Comparison of ENCODE assay signal across 9 cellular contexts in the genomic region with DNA sequence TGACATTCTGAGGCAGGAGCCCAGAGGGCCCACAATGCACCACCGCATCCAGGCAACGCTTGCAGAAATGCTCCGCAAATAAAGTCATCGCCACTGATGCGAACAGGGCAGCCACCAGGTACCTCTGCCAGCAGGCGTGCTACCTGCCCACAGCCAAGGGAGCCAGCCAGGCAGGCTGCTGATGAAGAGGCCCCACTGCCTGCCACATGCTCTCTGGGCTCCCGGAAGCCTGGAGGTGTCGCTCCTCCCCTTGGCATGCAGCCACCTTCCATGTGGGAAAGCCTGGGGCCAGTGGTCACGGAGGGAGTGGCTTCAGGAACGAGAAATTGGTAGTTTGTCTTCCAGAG. TPM values are rescaled to one million over a fixed set of nuclear protein-coding genes. Genes with fewer than 3 reads are reported as not detected.
DNase-seq lines count a peak whose midpoint lies in the region; ATAC-seq, FAIRE-seq and TF ChIP-seq lines count a peak whose summit lies in the region.
"Had no signal": no experiment of that assay in that cellular context is flagged by ENCODE, and none has a peak within 500 bp of the region (broad histone marks: within the 10 kb centered on the region; RNA-seq: fewer than 3 reads in every experiment).

No MANE protein-coding gene starts in this region.

- H3K9ac ChIP-seq in GM12878 (ENCODE audit: control insufficient read depth, insufficient read depth, low read length) (no peak overlapping the region), neuronal stem cell (ENCODE audit: low read depth, low read length, poor library complexity) (peak overlapping the region; percentile 60)

- no peak overlapping the region for H3K4ac ChIP-seq in neuronal stem cell (ENCODE audit: low read length)

- H3K27me3 ChIP-seq in GM12878 (replicated peaks in 1 of 2; ENCODE audit: control insufficient read depth in 2 of 2, insufficient read depth in 2 of 2, low read length in 1 of 2) (no peaks in the 10 kb centered on the region), neuronal stem cell (ENCODE audit: control insufficient read depth in 3 of 3, insufficient read depth in 3 of 3, low read depth in 1 of 3, low read length in 3 of 3) (peaks cover 2 to 41% (median 5%) of the 10 kb centered on the region in 3 experiments)

- H3K23ac ChIP-seq in neuronal stem cell (ENCODE audit: low read depth, low read length, poor library complexity), result no peak overlapping the region

- H3K18ac ChIP-seq in neuronal stem cell (ENCODE audit: low read length), result peak overlapping the region; percentile 38

- H2BK120ac ChIP-seq in neuronal stem cell (ENCODE audit: low read depth, low read length), result no peak overlapping the region

- no peaks in the 10 kb centered on the region for H3K27me3 Mint-ChIP-seq in activated T-cell treated with anti-CD3 and anti-CD28 coated beads, Interleukin-2, amount 50 U/mL, for 4 hours (ENCODE audit: low read depth)

- SMC1A ChIA-PET in GM12878 (lab: Charles Lee; ENCODE audit: uncharacterized antibody, unreplicated experiment), result no interaction called here

- FAIRE-seq in GM12878 (lab: Jason Lieb, UNC), result no peak

- POLR2A ChIA-PET in GM12878 (lab: Charles Lee), result interaction anchor here (0.8 kb wide), 1 partner anchor 13 kb away, joined by 3 read pairs; no protein-coding TSS in a partner anchor

- no peak overlapping the region for H2BK12ac ChIP-seq in neuronal stem cell (ENCODE audit: low read length)

- no peak overlapping the region for H2AFZ ChIP-seq in GM12878 (ENCODE audit: control insufficient read depth, low read depth, low read length)
- no peak overlapping the region for H2AFZ ChIP-seq in neuronal stem cell (ENCODE audit: low read length)

- in situ Hi-C loops in GM12878 (cut with MboI), result no loop called here

- H3K4me1 Mint-ChIP-seq in activated T-cell treated with anti-CD3 and anti-CD28 coated beads, Interleukin-2, amount 50 U/mL, for 4 hours (ENCODE audit: low read depth), result peaks cover 4% of the 10 kb centered on the region

- TF ChIP-seq POLR2A in GM18526 (IDR thresholded peaks at IDR 0.05; ENCODE audit: extremely low read depth, insufficient read length) (peak; percentile 29), GM12878 (IDR thresholded peaks at IDR 0.05; ENCODE audit: low read depth, low read length) (peak; percentile 19), erythroblast (IDR thresholded peaks at IDR 0.05; ENCODE audit: low read length) (no peak)

- peak overlapping the region; percentile 21 for H2BK15ac ChIP-seq in neuronal stem cell (ENCODE audit: low read length)

- WGBS in GM12878 (ENCODE audit: insufficient coverage, insufficient replicate concordance, low lambda C conversion rate, missing lambda C conversion rate), result 90% methylated on average over 10 of the region's 10 CpGs
- WGBS in neuronal stem cell (ENCODE audit: extremely low coverage in 2 of 2, insufficient read length in 2 of 2, insufficient replicate concordance in 1 of 2), 2 donors, result no CpG with 5 or more reads among the region's 10 CpGs

- H3K4me3 ChIP-seq in GM12878 (no peak overlapping the region), neuronal stem cell (ENCODE audit: low read length in 2 of 2) (no peak overlapping the region)

- RAD21 ChIA-PET in GM12878 (lab: Charles Lee; ENCODE audit: unreplicated experiment), result no interaction called here

- CTCF ChIA-PET in GM12878 (lab: Yijun Ruan, JAX), result interaction anchor here (0.5 kb wide), 1 partner anchor 10 kb away, joined by 3 read pairs; no protein-coding TSS in a partner anchor

- H3K14ac ChIP-seq in neuronal stem cell (ENCODE audit: low read length), result no peak overlapping the region

- intact Hi-C loops in GM12878 (cut with micrococcal nuclease; ENCODE audit: unreplicated experiment), result no loop called here

- H3K79me2 ChIP-seq in GM12878 (ENCODE audit: control insufficient read depth, insufficient read depth, low read length), result peaks cover 4% of the 10 kb centered on the region

- no peak for TF ChIP-seq CTCF in GM12878 (IDR thresholded peaks at IDR 0.05 in 2 of 3, conservative IDR thresholded peaks at IDR 0.05 in 1 of 3; ENCODE audit: control insufficient read depth in 2 of 3, extremely low read depth in 1 of 3, insufficient read depth in 1 of 3, low read depth in 3 of 3, low read length in 3 of 3)

- H2AK5ac ChIP-seq in neuronal stem cell (ENCODE audit: low read depth, low read length), result no peak overlapping the region

- H3K9me3 ChIP-seq in GM12878 (replicated peaks; ENCODE audit: control insufficient read depth, insufficient read depth, low read length) (no peaks in the 10 kb centered on the region), neuronal stem cell (replicated peaks in 1 of 2; ENCODE audit: control insufficient read depth in 2 of 2, insufficient read depth in 1 of 2, low read depth in 1 of 2, low read length in 2 of 2) (peaks cover 0 to 2% of the 10 kb centered on the region in 2 donors)

- ATAC-seq in GM12878, result no peak
- ATAC-seq in activated T-cell treated with anti-CD3 and anti-CD28 coated beads, Interleukin-2, amount 50 U/mL, for 4 hours, result no peak
- no peak for ATAC-seq in GM21528 (IDR thresholded peaks at IDR 0.05; ENCODE audit: low FRiP score, unreplicated experiment)

- peaks cover 3% of the 10 kb centered on the region for H3K79me1 ChIP-seq in neuronal stem cell (ENCODE audit: low read depth, low read length)

- peaks cover 37 to 41% of the 10 kb centered on the region in 2 experiments for H3K36me3 ChIP-seq in GM12878 (ENCODE audit: control insufficient read depth in 2 of 2, insufficient read depth in 2 of 2, low read length in 1 of 2)
- H3K36me3 ChIP-seq in neuronal stem cell (replicated peaks in 1 of 2; ENCODE audit: control insufficient read depth in 2 of 2, insufficient read depth in 2 of 2, low read length in 2 of 2), result no peaks in the 10 kb centered on the region

- H3K9me3 Mint-ChIP-seq in activated T-cell treated with anti-CD3 and anti-CD28 coated beads, Interleukin-2, amount 50 U/mL, for 4 hours, result no peaks in the 10 kb centered on the region

- no peak for TF ChIP-seq RAD21 in GM12878 (IDR thresholded peaks at IDR 0.05; ENCODE audit: insufficient read depth, low read depth, low read length)

- H3K36me3 Mint-ChIP-seq in activated T-cell treated with anti-CD3 and anti-CD28 coated beads, Interleukin-2, amount 50 U/mL, for 4 hours (ENCODE audit: insufficient read depth), result peaks cover 19% of the 10 kb centered on the region

- H3K4me2 ChIP-seq in GM12878 (ENCODE audit: control insufficient read depth, insufficient read depth), result no peak overlapping the region
- H3K4me2 ChIP-seq in neuronal stem cell (ENCODE audit: insufficient read depth, low read length, poor library complexity, severe bottlenecking), result no peak overlapping the region

- H3K4me1 ChIP-seq in GM12878 (ENCODE audit: control insufficient read depth, insufficient read depth, low read length), result peaks cover 7% of the 10 kb centered on the region
- peaks cover 0 to 3% of the 10 kb centered on the region in 2 donors for H3K4me1 ChIP-seq in neuronal stem cell (ENCODE audit: control insufficient read depth in 2 of 2, insufficient read depth in 1 of 2, low read depth in 1 of 2, low read length in 2 of 2)

- no TSS peak for BruUV-seq in GM12878 (replicated peaks; lab: Mats Ljungman, UMichigan)

- no peak overlapping the region for H3K4me3 Mint-ChIP-seq in activated T-cell treated with anti-CD3 and anti-CD28 coated beads, Interleukin-2, amount 50 U/mL, for 4 hours

- H3K27ac ChIP-seq in GM12878 (ENCODE audit: control insufficient read depth, insufficient read depth) (no peak overlapping the region), neuronal stem cell (replicated peaks; ENCODE audit: low read length) (no peak overlapping the region)

- no peak overlapping the region for H2BK5ac ChIP-seq in neuronal stem cell (ENCODE audit: low read length)

- no peak overlapping the region for H4K8ac ChIP-seq in neuronal stem cell (ENCODE audit: low read depth, low read length)

- DNase-seq in NCI-H2081 treated with DMSO at 0.1 percent for 48 hours (lab: John Stamatoyannopoulos, UW) (peak; percentile 18), GM12878 (ENCODE audit: low read depth, low spot score) (no peak), neuronal stem cell (ENCODE audit: low spot score) (no peak), SKM-1 treated with dmso at 0.1 percent for 144 hours (lab: John Stamatoyannopoulos, UW; ENCODE audit: unreplicated experiment) (no peak), erythroblast (lab: John Stamatoyannopoulos, UW) (no peak)
- DNase-seq in activated T-cell treated with anti-CD3 and anti-CD28 coated beads, Interleukin-2, amount 50 U/mL, for 4 hours, result no peak
- DNase-seq: activated CD4-positive, alpha-beta T cell treated with anti-CD3 and anti-CD28 coated beads, Interleukin-2, amount 50 U/mL, for 48 hours had no signal

- H4K20me1 ChIP-seq in GM12878 (ENCODE audit: control insufficient read depth, insufficient read depth), result peaks cover 7% of the 10 kb centered on the region; the same call in 1 of the 2 replicates

- H4K91ac ChIP-seq in neuronal stem cell (ENCODE audit: low read depth, low read length, poor library complexity), result no peak overlapping the region

- TF ChIP-seq EP300 in GM12878 (IDR thresholded peaks at IDR 0.05; ENCODE audit: borderline replicate concordance in 1 of 2, control insufficient read depth in 1 of 2, low read depth in 2 of 2, low read length in 2 of 2), result no peak

RNA-seq across cellular contexts. Expression of gene GPR132, which starts 14.7 kb away (rescaled TPM):
- 118 and 130 TPM in 2 replicates for total RNA-seq in GM12878 (2013; cell fraction: nucleolus; rRNA removed)
- total RNA-seq in GM12878 (2014; rRNA removed), result 45.8 and 49.3 TPM in 2 replicates
- total RNA-seq in GM12878 (2014; rRNA removed; fragmentation: Illumina TruSeq; extraction: Trizol), result 20.3 and 21.0 TPM in 2 replicates
- 39.6 and 40.3 TPM in 2 replicates for total RNA-seq in GM12878 (2021)
- polyA plus RNA-seq in GM12878 (2011; ENCODE audit: low read depth), result 9.9 TPM
- polyA plus RNA-seq in GM12878 (2011; rRNA removed), result 10.2 and 14.9 TPM in 2 replicates
- 23.7 and 36.1 TPM in 2 replicates for polyA plus RNA-seq in GM12878 (2011; cell fraction: cytosol; rRNA removed)
- polyA plus RNA-seq in GM12878 (2011; cell fraction: nucleus; rRNA removed), result 47.6 and 57.0 TPM in 2 replicates
- 22.6 and 24.5 TPM in 2 replicates for polyA plus RNA-seq in GM12878 (2012)
- polyA plus RNA-seq in GM12878 (2014; fragmentation: Illumina TruSeq; extraction: Trizol), result 4.9 and 14.5 TPM in 2 replicates
- polyA plus RNA-seq in GM12878 (2014; fragmentation: Nextera tagmentation; extraction: Ambion mirVana), result 1 to 10 TPM; 1.9 to 2.2 TPM
- 30.0 and 30.7 TPM in 2 replicates for polyA plus RNA-seq in GM12878 (2014; rRNA removed)
- 10 to 100 TPM; 19.8 to 21.7 TPM for polyA plus RNA-seq in GM12878 (2016; fragmentation: Nextera tagmentation; extraction: Ambion mirVana)
- polyA minus RNA-seq in GM12878 (2011; rRNA and poly(A)+ RNA removed), result 38.5 and 63.1 TPM in 2 replicates
- 15.9 and 17.0 TPM in 2 replicates for polyA minus RNA-seq in GM12878 (2011; cell fraction: cytosol; rRNA and poly(A)+ RNA removed)
- polyA minus RNA-seq in GM12878 (2011; cell fraction: nucleus; rRNA and poly(A)+ RNA removed), result 15.6 and 33.9 TPM in 2 replicates
- 0.13 TPM for polyA plus RNA-seq in neuronal stem cell (2013, experiment 1 of 2)
- polyA plus RNA-seq in neuronal stem cell (2013, experiment 2 of 2), result 0.08 TPM
- total RNA-seq in activated T-cell treated with anti-CD3 and anti-CD28 coated beads, Interleukin-2, amount 50 U/mL, for 4 hours, result 10 to 100 TPM; 14.6 to 18.4 (median 16.8) TPM

RNA-seq across cellular contexts. Expression of gene CDCA4, which starts 29.6 kb away (rescaled TPM):
- total RNA-seq in GM12878 (2013; cell fraction: nucleolus; rRNA removed), result 26.9 and 31.0 TPM in 2 replicates
- 59.0 and 62.9 TPM in 2 replicates for total RNA-seq in GM12878 (2014; rRNA removed)
- 28.7 and 30.1 TPM in 2 replicates for total RNA-seq in GM12878 (2014; rRNA removed; fragmentation: Illumina TruSeq; extraction: Trizol)
- total RNA-seq in GM12878 (2021), result 56.3 and 60.2 TPM in 2 replicates
- 12.7 TPM for polyA plus RNA-seq in GM12878 (2011; ENCODE audit: low read depth)
- polyA plus RNA-seq in GM12878 (2011; rRNA removed), result 35.4 and 48.5 TPM in 2 replicates
- polyA plus RNA-seq in GM12878 (2011; cell fraction: cytosol; rRNA removed), result 50.6 and 63.1 TPM in 2 replicates
- polyA plus RNA-seq in GM12878 (2011; cell fraction: nucleus; rRNA removed), result 32.4 and 40.6 TPM in 2 replicates
- 27.2 and 36.2 TPM in 2 replicates for polyA plus RNA-seq in GM12878 (2012)
- 14.4 and 23.3 TPM in 2 replicates for polyA plus RNA-seq in GM12878 (2014; fragmentation: Illumina TruSeq; extraction: Trizol)
- 10 to 100 TPM; 10.4 to 16.1 TPM for polyA plus RNA-seq in GM12878 (2014; fragmentation: Nextera tagmentation; extraction: Ambion mirVana)
- polyA plus RNA-seq in GM12878 (2014; rRNA removed), result 55.7 and 59.3 TPM in 2 replicates
- 10 to 100 TPM; 61.7 to 64.0 TPM for polyA plus RNA-seq in GM12878 (2016; fragmentation: Nextera tagmentation; extraction: Ambion mirVana)
- 25.7 and 41.9 TPM in 2 replicates for polyA minus RNA-seq in GM12878 (2011; rRNA and poly(A)+ RNA removed)
- polyA minus RNA-seq in GM12878 (2011; cell fraction: cytosol; rRNA and poly(A)+ RNA removed), result 16.9 and 21.2 TPM in 2 replicates
- 8.0 and 14.2 TPM in 2 replicates for polyA minus RNA-seq in GM12878 (2011; cell fraction: nucleus; rRNA and poly(A)+ RNA removed)
- polyA plus RNA-seq in neuronal stem cell (2013, experiment 1 of 2), result 46.0 TPM
- 45.5 TPM for polyA plus RNA-seq in neuronal stem cell (2013, experiment 2 of 2)
- total RNA-seq in activated T-cell treated with anti-CD3 and anti-CD28 coated beads, Interleukin-2, amount 50 U/mL, for 4 hours, result 10 to 100 TPM; 55.1 to 72.2 (median 58.3) TPM
